ENCODE assay signal across 21 cellular contexts in genomic region chr2:214077727-214078126, GRCh38.
"Had no signal": no experiment of that assay in that cellular context is flagged by ENCODE, and none has a peak within 500 bp of the region (broad histone marks: within the 10 kb centered on the region; RNA-seq: fewer than 3 reads in every experiment).

No MANE protein-coding gene starts in this region.

- DNase-seq: activated CD4-positive, alpha-beta T cell treated with anti-CD3 and anti-CD28 coated beads, Interleukin-2, amount 10 ng/mL, durations not matched to agents 24 days and 14 days; activated CD8-positive, alpha-beta T cell treated with anti-CD3 and anti-CD28 coated beads for 36 hours; activated naive CD4-positive, alpha-beta T cell treated with anti-CD3 and anti-CD28 coated beads for 36 hours; activated T-cell treated with anti-CD3 and anti-CD28 coated beads, Interleukin-2, amount 50 U/mL, for 4 hours; caudate nucleus; effector memory CD8-positive, alpha-beta T cell; heart right ventricle; immature natural killer cell; kidney glomerular epithelial cell; left ventricle myocardium superior; right lobe of liver; stimulated activated CD4-positive, alpha-beta T cell treated with anti-CD3 and anti-CD28 coated beads, Interleukin-4, amount 100 ng/mL, for 1 hour; stomach; T-helper 1 cell; T-helper 9 cell; testis; upper lobe of right lung had no signal

- H3K27me3 ChIP-seq: gastroesophageal sphincter, heart right ventricle, right lobe of liver, stomach, testis, upper lobe of right lung had no signal

- H3K4me2 ChIP-seq: smooth muscle cell had no signal

- H3K4me1 ChIP-seq: gastroesophageal sphincter, heart right ventricle, right lobe of liver, stomach, testis, upper lobe of right lung had no signal

- H3K9me3 ChIP-seq: gastroesophageal sphincter, heart right ventricle, right lobe of liver, stomach, testis, upper lobe of right lung had no signal

- H3K27ac ChIP-seq: epithelial cell of prostate, gastroesophageal sphincter, heart right ventricle, right lobe of liver, stomach, testis, upper lobe of right lung had no signal

- H3K36me3 ChIP-seq: gastroesophageal sphincter, heart right ventricle, right lobe of liver, stomach, upper lobe of right lung had no signal

- H3K4me3 ChIP-seq: gastroesophageal sphincter, heart right ventricle, right lobe of liver, smooth muscle cell, stomach, testis, upper lobe of right lung had no signal

- ATAC-seq: activated CD8-positive, alpha-beta T cell treated with anti-CD3 and anti-CD28 coated beads for 36 hours; activated T-cell treated with anti-CD3 and anti-CD28 coated beads, Interleukin-2, amount 50 U/mL, for 4 hours; effector memory CD8-positive, alpha-beta T cell; gastroesophageal sphincter; heart right ventricle; left ventricle myocardium superior; right lobe of liver; stimulated activated effector memory CD8-positive, alpha-beta T cell treated with anti-CD3 and anti-CD28 coated beads, Interleukin-12 subunit alpha, Interleukin-12 subunit beta, amount 100 ng/mL, for 72 hours; upper lobe of right lung had no signal
